Comparison of ENCODE assay signal across 1 cellular context in genomic region chr18:70377317-70377799, GRCh38.
A peak's percentile ranks its signal among the peaks of the same experiment; 100 is the strongest.
TF ChIP-seq lines count a peak whose summit lies in the region.

No MANE protein-coding gene starts in this region.

TF ChIP-seq in HepG2, 621 proteins besides CTCF, POLR2A, EP300 and RAD21 (continued from another document and continues in another):
- TF ChIP-seq KIAA2018 (CRISPR knock-in tag; IDR thresholded peaks at IDR 0.05; ENCODE audit: borderline replicate concordance) (no peak), RELA (CRISPR knock-in tag; IDR thresholded peaks at IDR 0.05) (no peak), FOXC1 (CRISPR knock-in tag; IDR thresholded peaks at IDR 0.05; ENCODE audit: borderline replicate concordance) (no peak), ISL2 (CRISPR knock-in tag; IDR thresholded peaks at IDR 0.05) (peak; percentile 28; the same call in 1 of the 2 replicates), ZMYM4 (CRISPR knock-in tag; IDR thresholded peaks at IDR 0.05) (no peak), ZNF101 (CRISPR knock-in tag; IDR thresholded peaks at IDR 0.05; ENCODE audit: borderline replicate concordance, low read depth) (no peak), ZNF205 (CRISPR knock-in tag; IDR thresholded peaks at IDR 0.05) (no peak), ZNF605 (CRISPR knock-in tag; IDR thresholded peaks at IDR 0.05) (no peak), ZFP1 (CRISPR knock-in tag; IDR thresholded peaks at IDR 0.05) (no peak), YEATS4 (CRISPR knock-in tag; IDR thresholded peaks at IDR 0.05; ENCODE audit: borderline replicate concordance) (no peak; the same call in 1 of the 2 replicates), NFYB (CRISPR knock-in tag; IDR thresholded peaks at IDR 0.05) (no peak), ZNF747 (CRISPR knock-in tag; IDR thresholded peaks at IDR 0.05; ENCODE audit: borderline replicate concordance) (no peak), CENPX (CRISPR knock-in tag; IDR thresholded peaks at IDR 0.05) (no peak), SP140L (CRISPR knock-in tag; IDR thresholded peaks at IDR 0.05; ENCODE audit: borderline replicate concordance) (no peak; the same call in 1 of the 2 replicates), GFI1 (CRISPR knock-in tag; IDR thresholded peaks at IDR 0.05; ENCODE audit: borderline replicate concordance) (no peak), ZNF326 (CRISPR knock-in tag; IDR thresholded peaks at IDR 0.05; ENCODE audit: borderline replicate concordance) (no peak), TAF1 (CRISPR knock-in tag; IDR thresholded peaks at IDR 0.05) (no peak; the same call in 1 of the 2 replicates), MEIS2 (CRISPR knock-in tag; IDR thresholded peaks at IDR 0.05) (peak; percentile 99), ZNF878 (CRISPR knock-in tag; IDR thresholded peaks at IDR 0.05) (no peak), ZNF766 (CRISPR knock-in tag; IDR thresholded peaks at IDR 0.05; ENCODE audit: borderline replicate concordance) (no peak), HOXA3 (CRISPR knock-in tag; IDR thresholded peaks at IDR 0.05) (no peak; the same call in 1 of the 2 replicates), PRPF4 (IDR thresholded peaks at IDR 0.05; ENCODE audit: low read depth, low read length, poor library complexity, severe bottlenecking) (no peak), KLF13 (CRISPR knock-in tag; IDR thresholded peaks at IDR 0.05) (no peak), ZNF33A (CRISPR knock-in tag; IDR thresholded peaks at IDR 0.05; ENCODE audit: borderline replicate concordance) (no peak)
- TF ChIP-seq, protein P1, sequence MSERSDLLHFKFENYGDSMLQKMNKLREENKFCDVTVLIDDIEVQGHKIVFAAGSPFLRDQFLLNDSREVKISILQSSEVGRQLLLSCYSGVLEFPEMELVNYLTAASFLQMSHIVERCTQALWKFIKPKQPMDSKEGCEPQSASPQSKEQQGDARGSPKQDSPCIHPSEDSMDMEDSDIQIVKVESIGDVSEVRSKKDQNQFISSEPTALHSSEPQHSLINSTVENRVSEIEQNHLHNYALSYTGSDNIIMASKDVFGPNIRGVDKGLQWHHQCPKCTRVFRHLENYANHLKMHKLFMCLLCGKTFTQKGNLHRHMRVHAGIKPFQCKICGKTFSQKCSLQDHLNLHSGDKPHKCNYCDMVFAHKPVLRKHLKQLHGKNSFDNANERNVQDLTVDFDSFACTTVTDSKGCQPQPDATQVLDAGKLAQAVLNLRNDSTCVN (CRISPR knock-in tag; IDR thresholded peaks at IDR 0.05; ENCODE audit: borderline replicate concordance): no peak
- TF ChIP-seq, protein P2, sequence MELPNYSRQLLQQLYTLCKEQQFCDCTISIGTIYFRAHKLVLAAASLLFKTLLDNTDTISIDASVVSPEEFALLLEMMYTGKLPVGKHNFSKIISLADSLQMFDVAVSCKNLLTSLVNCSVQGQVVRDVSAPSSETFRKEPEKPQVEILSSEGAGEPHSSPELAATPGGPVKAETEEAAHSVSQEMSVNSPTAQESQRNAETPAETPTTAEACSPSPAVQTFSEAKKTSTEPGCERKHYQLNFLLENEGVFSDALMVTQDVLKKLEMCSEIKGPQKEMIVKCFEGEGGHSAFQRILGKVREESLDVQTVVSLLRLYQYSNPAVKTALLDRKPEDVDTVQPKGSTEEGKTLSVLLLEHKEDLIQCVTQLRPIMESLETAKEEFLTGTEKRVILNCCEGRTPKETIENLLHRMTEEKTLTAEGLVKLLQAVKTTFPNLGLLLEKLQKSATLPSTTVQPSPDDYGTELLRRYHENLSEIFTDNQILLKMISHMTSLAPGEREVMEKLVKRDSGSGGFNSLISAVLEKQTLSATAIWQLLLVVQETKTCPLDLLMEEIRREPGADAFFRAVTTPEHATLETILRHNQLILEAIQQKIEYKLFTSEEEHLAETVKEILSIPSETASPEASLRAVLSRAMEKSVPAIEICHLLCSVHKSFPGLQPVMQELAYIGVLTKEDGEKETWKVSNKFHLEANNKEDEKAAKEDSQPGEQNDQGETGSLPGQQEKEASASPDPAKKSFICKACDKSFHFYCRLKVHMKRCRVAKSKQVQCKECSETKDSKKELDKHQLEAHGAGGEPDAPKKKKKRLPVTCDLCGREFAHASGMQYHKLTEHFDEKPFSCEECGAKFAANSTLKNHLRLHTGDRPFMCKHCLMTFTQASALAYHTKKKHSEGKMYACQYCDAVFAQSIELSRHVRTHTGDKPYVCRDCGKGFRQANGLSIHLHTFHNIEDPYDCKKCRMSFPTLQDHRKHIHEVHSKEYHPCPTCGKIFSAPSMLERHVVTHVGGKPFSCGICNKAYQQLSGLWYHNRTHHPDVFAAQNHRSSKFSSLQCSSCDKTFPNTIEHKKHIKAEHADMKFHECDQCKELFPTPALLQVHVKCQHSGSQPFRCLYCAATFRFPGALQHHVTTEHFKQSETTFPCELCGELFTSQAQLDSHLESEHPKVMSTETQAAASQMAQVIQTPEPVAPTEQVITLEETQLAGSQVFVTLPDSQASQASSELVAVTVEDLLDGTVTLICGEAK (IDR thresholded peaks at IDR 0.05): no peak
- TF ChIP-seq, protein P2 (CRISPR knock-in tag; IDR thresholded peaks at IDR 0.05): no peak
- TF ChIP-seq, protein P3, sequence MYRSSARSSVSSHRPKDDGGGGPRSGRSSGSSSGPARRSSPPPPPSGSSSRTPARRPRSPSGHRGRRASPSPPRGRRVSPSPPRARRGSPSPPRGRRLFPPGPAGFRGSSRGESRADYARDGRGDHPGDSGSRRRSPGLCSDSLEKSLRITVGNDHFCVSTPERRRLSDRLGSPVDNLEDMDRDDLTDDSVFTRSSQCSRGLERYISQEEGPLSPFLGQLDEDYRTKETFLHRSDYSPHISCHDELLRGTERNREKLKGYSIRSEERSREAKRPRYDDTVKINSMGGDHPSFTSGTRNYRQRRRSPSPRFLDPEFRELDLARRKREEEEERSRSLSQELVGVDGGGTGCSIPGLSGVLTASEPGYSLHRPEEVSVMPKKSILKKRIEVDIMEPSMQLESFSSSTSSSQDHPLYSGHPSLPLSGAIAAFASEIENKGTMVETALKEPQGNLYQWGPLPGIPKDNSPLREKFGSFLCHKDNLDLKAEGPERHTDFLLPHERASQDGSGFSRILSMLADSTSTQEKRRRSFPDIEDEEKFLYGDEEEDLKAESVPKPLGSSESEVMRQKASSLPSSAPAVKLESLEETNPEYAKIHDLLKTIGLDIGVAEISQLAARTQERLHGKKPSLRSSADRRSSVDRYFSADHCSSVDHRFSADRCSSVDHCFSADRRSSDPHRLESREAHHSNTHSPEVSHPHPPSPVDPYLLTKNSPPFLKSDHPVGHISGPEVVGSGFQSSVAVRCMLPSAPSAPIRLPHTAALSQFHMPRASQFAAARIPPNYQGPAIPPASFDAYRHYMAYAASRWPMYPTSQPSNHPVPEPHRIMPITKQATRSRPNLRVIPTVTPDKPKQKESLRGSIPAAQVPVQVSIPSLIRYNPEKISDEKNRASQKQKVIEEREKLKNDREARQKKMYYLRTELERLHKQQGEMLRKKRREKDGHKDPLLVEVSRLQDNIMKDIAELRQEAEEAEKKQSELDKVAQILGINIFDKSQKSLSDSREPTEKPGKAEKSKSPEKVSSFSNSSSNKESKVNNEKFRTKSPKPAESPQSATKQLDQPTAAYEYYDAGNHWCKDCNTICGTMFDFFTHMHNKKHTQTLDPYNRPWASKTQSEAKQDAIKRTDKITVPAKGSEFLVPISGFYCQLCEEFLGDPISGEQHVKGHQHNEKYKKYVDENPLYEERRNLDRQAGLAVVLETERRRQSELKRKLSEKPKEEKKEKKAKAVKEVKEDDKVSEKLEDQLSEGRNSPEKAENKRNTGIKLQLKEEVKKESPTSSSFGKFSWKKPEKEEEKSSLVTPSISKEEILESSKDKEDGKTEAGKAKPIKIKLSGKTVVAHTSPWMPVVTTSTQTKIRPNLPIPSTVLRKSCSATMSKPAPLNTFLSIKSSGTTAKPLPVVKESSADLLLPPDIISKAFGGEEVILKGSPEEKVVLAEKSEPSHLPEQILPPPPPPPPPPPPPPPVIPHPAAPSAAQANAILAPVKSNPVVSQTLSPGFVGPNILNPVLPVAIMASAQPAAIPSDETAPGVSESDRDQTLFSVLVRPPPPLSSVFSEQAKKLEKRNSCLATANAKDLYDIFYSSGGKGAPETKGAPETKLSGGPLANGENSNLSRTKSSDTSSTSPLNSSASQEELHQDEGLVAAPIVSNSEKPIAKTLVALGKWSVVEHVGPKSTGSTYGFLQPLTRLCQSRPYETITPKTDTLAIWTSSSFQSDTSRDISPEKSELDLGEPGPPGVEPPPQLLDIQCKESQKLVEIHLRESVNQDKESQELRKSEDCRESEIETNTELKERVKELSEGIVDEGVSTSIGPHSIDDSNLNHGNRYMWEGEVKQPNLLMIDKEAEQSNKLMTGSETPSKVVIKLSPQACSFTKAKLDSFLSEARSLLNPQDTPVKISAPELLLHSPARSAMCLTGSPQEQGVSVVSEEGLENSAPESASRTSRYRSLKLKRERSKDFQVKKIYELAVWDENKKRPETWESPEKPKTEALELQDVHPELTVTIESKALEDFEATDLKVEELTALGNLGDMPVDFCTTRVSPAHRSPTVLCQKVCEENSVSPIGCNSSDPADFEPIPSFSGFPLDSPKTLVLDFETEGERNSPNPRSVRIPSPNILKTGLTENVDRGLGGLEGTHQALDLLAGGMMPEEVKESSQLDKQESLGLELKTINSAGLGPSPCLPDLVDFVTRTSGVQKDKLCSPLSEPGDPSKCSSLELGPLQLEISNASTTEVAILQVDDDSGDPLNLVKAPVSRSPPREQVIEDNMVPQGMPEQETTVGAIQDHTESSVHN (CRISPR knock-in tag; IDR thresholded peaks at IDR 0.05): no peak
- TF ChIP-seq, protein P4, sequence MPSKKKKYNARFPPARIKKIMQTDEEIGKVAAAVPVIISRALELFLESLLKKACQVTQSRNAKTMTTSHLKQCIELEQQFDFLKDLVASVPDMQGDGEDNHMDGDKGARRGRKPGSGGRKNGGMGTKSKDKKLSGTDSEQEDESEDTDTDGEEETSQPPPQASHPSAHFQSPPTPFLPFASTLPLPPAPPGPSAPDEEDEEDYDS (CRISPR knock-in tag; IDR thresholded peaks at IDR 0.05): no peak
